1 cellular context compared by ENCODE assay signal in genomic region chr9:121989010-121989409, GRCh38.
TF ChIP-seq lines count a peak whose summit lies in the region.

No MANE protein-coding gene starts in this region.

TF ChIP-seq in endothelial cell of umbilical vein, 7 proteins besides CTCF, POLR2A, EP300 and RAD21:
- no peak for TF ChIP-seq JUN (IDR thresholded peaks at IDR 0.05; ENCODE audit: borderline replicate concordance, insufficient read depth, insufficient read length, low read depth)
- no peak for TF ChIP-seq GATA2 (IDR thresholded peaks at IDR 0.05; ENCODE audit: insufficient read depth, insufficient read length, low read depth, low read length)
- no peak for TF ChIP-seq MAX (IDR thresholded peaks at IDR 0.05; ENCODE audit: insufficient read depth, insufficient read length)
- TF ChIP-seq FOS (IDR thresholded peaks at IDR 0.05; ENCODE audit: borderline replicate concordance, insufficient read depth, low read length): no peak
- no peak for TF ChIP-seq MYC (IDR thresholded peaks at IDR 0.05; ENCODE audit: low read depth, low read length)
